Comparison of ENCODE assay signal across 33 cellular contexts in the genomic region with DNA sequence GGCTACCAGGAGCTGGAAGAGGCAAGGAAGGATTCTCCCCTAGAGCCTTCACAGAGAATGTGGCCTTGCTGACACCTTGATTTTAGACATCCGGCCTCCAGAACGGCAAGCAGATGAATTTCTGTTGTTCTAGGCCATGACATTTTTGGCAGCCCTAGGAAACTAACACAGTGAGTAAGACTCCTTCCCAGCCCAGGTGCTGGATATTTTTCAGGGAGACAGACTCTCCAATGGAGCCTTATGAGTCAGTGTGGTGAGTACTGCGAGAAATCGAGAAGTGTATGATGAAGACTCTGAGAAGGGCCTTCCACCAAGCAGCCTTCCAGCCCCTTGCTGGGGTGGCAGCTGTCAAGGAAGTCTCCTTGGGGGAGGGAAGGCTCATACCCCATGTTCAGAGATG.
DNase-seq lines count a peak whose midpoint lies in the region; ATAC-seq, FAIRE-seq and TF ChIP-seq lines count a peak whose summit lies in the region.
"Had no signal": no experiment of that assay in that cellular context is flagged by ENCODE, and none has a peak within 500 bp of the region (broad histone marks: within the 10 kb centered on the region; RNA-seq: fewer than 3 reads in every experiment).

No MANE protein-coding gene starts in this region.

- POLR2A ChIA-PET in CD8-positive, alpha-beta memory T cell (lab: Charles Lee) = no interaction called here

- H3K4me3 ChIP-seq in mammary epithelial cell (replicated peaks in 1 of 3; ENCODE audit: insufficient read depth in 1 of 3, low read depth in 2 of 3, low read length in 3 of 3) = no peak overlapping the region
- no peak overlapping the region for H3K4me3 ChIP-seq in kidney (ENCODE audit: low read length in 2 of 2)
- no peak overlapping the region for H3K4me3 ChIP-seq in CD8-positive, alpha-beta memory T cell (ENCODE audit: low read length)
- H3K4me3 ChIP-seq: esophagus muscularis mucosa, upper lobe of right lung had no signal

- CTCF ChIA-PET in mammary epithelial cell (lab: Charles Lee; ENCODE audit: low non-redundant PET) = no interaction called here
- CTCF ChIA-PET in CD8-positive, alpha-beta memory T cell (lab: Charles Lee) = interaction anchor here (0.8 kb wide), 1 partner anchor 82 kb away, joined by 3 read pairs; no protein-coding TSS in a partner anchor

- no TSS peak for BruUV-seq in mammary epithelial cell (replicated peaks; lab: Mats Ljungman, UMichigan)

- no peaks in the 10 kb centered on the region for H3K79me2 ChIP-seq in mammary epithelial cell (ENCODE audit: insufficient read depth, low read length)

- peaks cover 11 to 29% of the 10 kb centered on the region in 2 donors for H3K27me3 Mint-ChIP-seq in CD8-positive, alpha-beta memory T cell

- dilution Hi-C loops in mammary epithelial cell (cut with HindIII; ENCODE audit: low sequenced_read_pairs) = no loop called here

- H3K4me1 ChIP-seq in mammary epithelial cell (ENCODE audit: insufficient read depth, low read length) = peaks cover 25% of the 10 kb centered on the region
- no peaks in the 10 kb centered on the region for H3K4me1 ChIP-seq in kidney (ENCODE audit: control insufficient read depth in 1 of 2, insufficient read depth in 1 of 2, low read depth in 1 of 2, low read length in 2 of 2)
- no peaks in the 10 kb centered on the region for H3K4me1 ChIP-seq in CD8-positive, alpha-beta memory T cell (ENCODE audit: insufficient read depth, low read length)
- H3K4me1 ChIP-seq: BE2C, esophagus muscularis mucosa, parathyroid adenoma, upper lobe of right lung had no signal

- in situ Hi-C loops in mammary epithelial cell (cut with MboI; ENCODE audit: low sequenced_read_pairs in 2 of 2) = no loop called here

- H3K9me3 ChIP-seq in mammary epithelial cell (replicated peaks; ENCODE audit: insufficient read depth, low read length) = no peaks in the 10 kb centered on the region
- no peaks in the 10 kb centered on the region for H3K9me3 ChIP-seq in kidney (ENCODE audit: control insufficient read depth in 1 of 2, low read length in 2 of 2)
- H3K9me3 ChIP-seq in CD8-positive, alpha-beta memory T cell (ENCODE audit: low read length) = no peaks in the 10 kb centered on the region
- H3K9me3 ChIP-seq: BE2C, esophagus muscularis mucosa, upper lobe of right lung had no signal

- no peak overlapping the region for H2AFZ ChIP-seq in mammary epithelial cell (ENCODE audit: low read depth, low read length)
- H2AFZ ChIP-seq: parathyroid adenoma had no signal

- intact Hi-C loops in mammary epithelial cell (cut with micrococcal nuclease) = no loop called here
- intact Hi-C loops in kidney (cut with DNase I) = no loop called here

- no peak overlapping the region for H3K4me3 Mint-ChIP-seq in CD8-positive, alpha-beta memory T cell
- H3K4me3 Mint-ChIP-seq: activated T-cell treated with anti-CD3 and anti-CD28 coated beads, Interleukin-2, amount 50 U/mL, for 4 hours; stimulated activated memory B cell treated with anti-CD40 and anti-IgM and Interleukin-4, amounts not matched to agents 10 μg/mL and 1 μg/mL and 100 μg/mL, for 72 hours; T-helper 2 cell treated with Interferon-gamma antibody and Interleukin-4, amounts not matched to agents 5 μg/mL and 100 μg/mL, for 36 hours had no signal

- no peak overlapping the region for H3K4me2 ChIP-seq in mammary epithelial cell (ENCODE audit: insufficient read depth, low read depth, low read length)

- no peaks in the 10 kb centered on the region for H3K9me3 Mint-ChIP-seq in CD8-positive, alpha-beta memory T cell
- H3K9me3 Mint-ChIP-seq: activated T-cell treated with anti-CD3 and anti-CD28 coated beads, Interleukin-2, amount 50 U/mL, for 4 hours; stimulated activated memory B cell treated with anti-CD40 and anti-IgM and Interleukin-4, amounts not matched to agents 10 μg/mL and 1 μg/mL and 100 μg/mL, for 72 hours; T-helper 2 cell treated with Interferon-gamma antibody and Interleukin-4, amounts not matched to agents 5 μg/mL and 100 μg/mL, for 36 hours had no signal

- H3K27me3 ChIP-seq in mammary epithelial cell (ENCODE audit: insufficient read depth, low read length) = no peaks in the 10 kb centered on the region
- H3K27me3 ChIP-seq in CD8-positive, alpha-beta memory T cell (ENCODE audit: insufficient read depth, low read length, poor library complexity, severe bottlenecking) = no peaks in the 10 kb centered on the region
- H3K27me3 ChIP-seq: BE2C, upper lobe of right lung had no signal

- no peaks in the 10 kb centered on the region for H3K4me1 Mint-ChIP-seq in CD8-positive, alpha-beta memory T cell
- H3K4me1 Mint-ChIP-seq: stimulated activated memory B cell treated with anti-CD40 and anti-IgM and Interleukin-4, amounts not matched to agents 10 μg/mL and 1 μg/mL and 100 μg/mL, for 72 hours had no signal

- 81% methylated on average over 4 of the region's 4 CpGs for WGBS in mammary epithelial cell (ENCODE audit: low coverage, missing lambda C conversion rate)

- H3K36me3 Mint-ChIP-seq in CD8-positive, alpha-beta memory T cell = peaks cover 0 to 4% (median 0%) of the 10 kb centered on the region in 3 donors
- H3K36me3 Mint-ChIP-seq: stimulated activated memory B cell treated with anti-CD40 and anti-IgM and Interleukin-4, amounts not matched to agents 10 μg/mL and 1 μg/mL and 100 μg/mL, for 72 hours had no signal

- TF ChIP-seq CTCF in mammary epithelial cell (conservative IDR thresholded peaks at IDR 0.05 in 1 of 2, IDR thresholded peaks at IDR 0.05 in 1 of 2; ENCODE audit: extremely low read depth in 1 of 2, insufficient read depth in 1 of 2, low read depth in 1 of 2, low read length in 2 of 2) (no peak), kidney (IDR thresholded peaks at IDR 0.05; ENCODE audit: borderline replicate concordance, extremely low read depth, insufficient read depth) (no peak)

- H3K27ac ChIP-seq in mammary epithelial cell (ENCODE audit: insufficient read depth, low read depth, low read length) (no peak overlapping the region), kidney (ENCODE audit: low read depth in 2 of 2, low read length in 2 of 2) (no peak overlapping the region)
- H3K27ac ChIP-seq in CD8-positive, alpha-beta memory T cell (ENCODE audit: low read depth, low read length) = no peak overlapping the region
- H3K27ac ChIP-seq: esophagus muscularis mucosa, parathyroid adenoma, upper lobe of right lung had no signal

- no peaks in the 10 kb centered on the region for H4K20me1 ChIP-seq in mammary epithelial cell (ENCODE audit: insufficient read depth, low read length)

- H3K36me3 ChIP-seq in mammary epithelial cell (ENCODE audit: insufficient read depth, low read length) = no peaks in the 10 kb centered on the region
- H3K36me3 ChIP-seq in kidney (ENCODE audit: control insufficient read depth in 1 of 2, insufficient read depth in 2 of 2, low read length in 2 of 2) = no peaks in the 10 kb centered on the region
- H3K36me3 ChIP-seq in CD8-positive, alpha-beta memory T cell (ENCODE audit: insufficient read depth, low read length) = no peaks in the 10 kb centered on the region
- H3K36me3 ChIP-seq: BE2C, esophagus muscularis mucosa, upper lobe of right lung had no signal

- H3K9ac ChIP-seq in mammary epithelial cell (ENCODE audit: insufficient read depth, low read length) (no peak overlapping the region), kidney (ENCODE audit: low read length in 2 of 2) (no peak overlapping the region)
- H3K9ac ChIP-seq: parathyroid adenoma had no signal

- ATAC-seq in GM21786 (IDR thresholded peaks at IDR 0.05; ENCODE audit: unreplicated experiment) = no peak
- ATAC-seq in GM21515 (IDR thresholded peaks at IDR 0.05; ENCODE audit: unreplicated experiment) = no peak
- ATAC-seq: activated T-cell treated with anti-CD3 and anti-CD28 coated beads, Interleukin-2, amount 50 U/mL, for 4 hours; right cardiac atrium had no signal

- DNase-seq in EL = peak; percentile 42
- peak; percentile 14 for DNase-seq in NCI-H226
- peak; percentile 75 for DNase-seq in mammary epithelial cell
- DNase-seq in kidney = peak; percentile 1
- no peak for DNase-seq in frontal cortex (ENCODE audit: low spot score in 2 of 2)
- DNase-seq in CD8-positive, alpha-beta memory T cell = no peak
- DNase-seq: activated CD4-positive, alpha-beta T cell treated with anti-CD3 and anti-CD28 coated beads for 4 hours; activated T-cell treated with anti-CD3 and anti-CD28 coated beads, Interleukin-2, amount 50 U/mL, for 4 hours; BE2C; DMS153; effector CD8-positive, alpha-beta T cell; GF-D8; HCEC 1CT; islet precursor cell; KBM-7; MV-4-11; NCI-H146; NCI-H2107; NCI-H446 treated with DMSO at 0.1 percent for 48 hours; right cardiac atrium; Right ventricle myocardium superior; stimulated activated CD4-positive, alpha-beta T cell treated with anti-CD3 and anti-CD28 coated beads, Interleukin-4, amount 100 ng/mL, for 4 hours; substantia nigra; upper lobe of right lung had no signal

- H3K27ac Mint-ChIP-seq in CD8-positive, alpha-beta memory T cell = no peak overlapping the region
- H3K27ac Mint-ChIP-seq: stimulated activated memory B cell treated with anti-CD40 and anti-IgM and Interleukin-4, amounts not matched to agents 10 μg/mL and 1 μg/mL and 100 μg/mL, for 72 hours; T-helper 2 cell treated with Interferon-gamma antibody and Interleukin-4, amounts not matched to agents 5 μg/mL and 100 μg/mL, for 36 hours had no signal

- FAIRE-seq in kidney (lab: Jason Lieb, UNC) = no peak
- no peak for FAIRE-seq in frontal cortex (lab: Jason Lieb, UNC)
- FAIRE-seq: colon, GM19239, HTR-8/SVneo had no signal

Comparison
In these comparisons a context has a peak if more than half of its experiments do, and no peak if none do; other contexts are left out.
1. DNase-seq: peak in EL (single experiment), NCI-H226 (single experiment), mammary epithelial cell (single experiment) and kidney (single experiment); none in frontal cortex (0 of 2) and CD8-positive, alpha-beta memory T cell (0 of 5).